Comparison of ENCODE assay signal across 21 cellular contexts in genomic region chr11:113506461-113506860, GRCh38. TPM values are rescaled to one million over a fixed set of nuclear protein-coding genes. Genes with fewer than 3 reads are reported as not detected.
A peak's percentile ranks its signal among the peaks of the same experiment; 100 is the strongest.
DNase-seq lines count a peak whose midpoint lies in the region; ATAC-seq and TF ChIP-seq lines count a peak whose summit lies in the region.
"Had no signal": no experiment of that assay in that cellular context is flagged by ENCODE, and none has a peak within 500 bp of the region (broad histone marks: within the 10 kb centered on the region; RNA-seq: fewer than 3 reads in every experiment).

No MANE protein-coding gene starts in this region.

- no peaks in the 10 kb centered on the region for H3K9me3 Mint-ChIP-seq in Calu3 (ENCODE audit: low read depth, unreplicated experiment)

- no peak overlapping the region for H2AFZ ChIP-seq in smooth muscle cell (ENCODE audit: low read depth)

- DNase-seq in Calu3 (no peak), caudate nucleus (lab: John Stamatoyannopoulos, UW) (no peak), foreskin keratinocyte (no peak), smooth muscle cell (lab: John Stamatoyannopoulos, UW; ENCODE audit: unreplicated experiment) (no peak), GM10266 (ENCODE audit: extremely low spot score) (no peak), T-helper 9 cell (no peak)
- DNase-seq: 8988T, GOT3, Kasumi-1, MM.1S, NCI-H1092, NCI-H1436 treated with DMSO at 0.1 percent for 48 hours, NCI-H2029, NCI-H2171, NCI-H446 had no signal

- H3K27ac Mint-ChIP-seq in Calu3 (ENCODE audit: unreplicated experiment) = peak overlapping the region; percentile 98
- H3K27ac Mint-ChIP-seq: CD14-positive monocyte had no signal

- H3K27me3 ChIP-seq in foreskin keratinocyte = peaks cover 7% of the 10 kb centered on the region
- H3K27me3 ChIP-seq in smooth muscle cell (ENCODE audit: low read depth) = peaks cover 15% of the 10 kb centered on the region

- no peaks in the 10 kb centered on the region for H3K9me3 ChIP-seq in smooth muscle cell (replicated peaks; ENCODE audit: low read depth)

- H3K4me1 Mint-ChIP-seq in Calu3 (ENCODE audit: low read depth, unreplicated experiment) = peaks cover 22% of the 10 kb centered on the region
- H3K4me1 Mint-ChIP-seq: CD14-positive monocyte had no signal

- intact Hi-C loops in Calu3 (cut with micrococcal nuclease; ENCODE audit: unreplicated experiment) = no loop called here

- no peak overlapping the region for H3K4me3 ChIP-seq in smooth muscle cell
- H3K4me3 ChIP-seq: GM12878 had no signal

- WGBS in smooth muscle cell (ENCODE audit: low lambda C conversion rate) = 79% methylated on average over 6 of the region's 6 CpGs

- H3K36me3 Mint-ChIP-seq in Calu3 (ENCODE audit: insufficient read depth, unreplicated experiment) = peaks cover 6% of the 10 kb centered on the region
- H3K36me3 Mint-ChIP-seq: CD14-positive monocyte had no signal

- H3K79me2 ChIP-seq in smooth muscle cell (ENCODE audit: low read depth) = no peaks in the 10 kb centered on the region

- no peak overlapping the region for H3K4me2 ChIP-seq in smooth muscle cell

- TF ChIP-seq CTCF in Calu3 (IDR thresholded peaks at IDR 0.05; ENCODE audit: unreplicated experiment) = no peak
- no peak for TF ChIP-seq CTCF in foreskin keratinocyte (conservative IDR thresholded peaks at IDR 0.05)
- TF ChIP-seq CTCF in smooth muscle cell (IDR thresholded peaks at IDR 0.05; ENCODE audit: borderline replicate concordance, insufficient read depth, poor library complexity, severe bottlenecking) = no peak
- TF ChIP-seq CTCF in GM10266 (IDR thresholded peaks at IDR 0.05; ENCODE audit: control insufficient read depth, insufficient read depth, low read depth, missing control alignments) = no peak

- H3F3A ChIP-seq in smooth muscle cell (ENCODE audit: low read depth) = no peaks in the 10 kb centered on the region

- peak overlapping the region; percentile 82 for H3K27ac ChIP-seq in caudate nucleus (ENCODE audit: low read depth, low read length)
- H3K27ac ChIP-seq in foreskin keratinocyte = peak overlapping the region; percentile 58
- peak overlapping the region; percentile 59 for H3K27ac ChIP-seq in smooth muscle cell (ENCODE audit: low read depth)

- H3K27me3 Mint-ChIP-seq in Calu3 (ENCODE audit: unreplicated experiment) = no peaks in the 10 kb centered on the region

- no peaks in the 10 kb centered on the region for H3K4me1 ChIP-seq in foreskin keratinocyte
- no peaks in the 10 kb centered on the region for H3K4me1 ChIP-seq in smooth muscle cell (ENCODE audit: low read depth)

- CTCF ChIA-PET in Calu3 (lab: Charles Lee) = interaction anchor here (1.2 to 1.5 kb wide), 2 partner anchors 10 to 105 kb away, joined by 3 read pairs; no protein-coding TSS in a partner anchor

- no peaks in the 10 kb centered on the region for H3K36me3 ChIP-seq in smooth muscle cell (ENCODE audit: low read depth)

- H4K20me1 ChIP-seq in smooth muscle cell (ENCODE audit: low read depth) = no peaks in the 10 kb centered on the region

- no peak overlapping the region for H3K9ac ChIP-seq in smooth muscle cell (ENCODE audit: low read depth)

- BruUV-seq in Calu3 (replicated peaks; lab: Mats Ljungman, UMichigan) = no TSS peak

- no peak for ATAC-seq in foreskin keratinocyte
- no peak for ATAC-seq in HG02981 (IDR thresholded peaks at IDR 0.05; ENCODE audit: unreplicated experiment)
- ATAC-seq in HG03039 (IDR thresholded peaks at IDR 0.05; ENCODE audit: unreplicated experiment) = no peak
- ATAC-seq: GM12878 had no signal

- H3K4me3 Mint-ChIP-seq in Calu3 (ENCODE audit: low read depth, unreplicated experiment) = peak overlapping the region; percentile 27
- H3K4me3 Mint-ChIP-seq: CD14-positive monocyte had no signal

RNA-seq across cellular contexts. Expression of gene DRD2, which starts 31.3 kb away (rescaled TPM):
- total RNA-seq in Calu3 (2022) (0.45 and 0.54 TPM in 2 replicates), foreskin keratinocyte (0.07 TPM in 2 replicates), smooth muscle cell (0.58 and 0.72 TPM in 2 replicates)
- polyA plus RNA-seq in foreskin keratinocyte (0.03 and 0.08 TPM in 2 replicates), smooth muscle cell (0.57 and 2.5 TPM in 2 replicates)
- total RNA-seq: GM12878, Right ventricle myocardium superior had no signal
- polyA plus RNA-seq: AG04450, CD14-positive monocyte, GM12878 had no signal
